8 cellular contexts compared by ENCODE assay signal in genomic region chr17:41665566-41666335, GRCh38. TPM values are rescaled to one million over a fixed set of nuclear protein-coding genes. Genes with fewer than 3 reads are reported as not detected.
DNase-seq lines count a peak whose midpoint lies in the region; ATAC-seq, FAIRE-seq and TF ChIP-seq lines count a peak whose summit lies in the region.

No MANE protein-coding gene starts in this region.

- H3K27ac ChIP-seq in kidney (ENCODE audit: low read depth in 2 of 2, low read length in 2 of 2) = peak overlapping the region; percentile 71 to 95

- H3K36me3 ChIP-seq in kidney (ENCODE audit: control insufficient read depth in 1 of 2, insufficient read depth in 2 of 2, low read length in 2 of 2) = no peaks in the 10 kb centered on the region

- TF ChIP-seq CTCF in AG04449 (IDR thresholded peaks at IDR 0.05; ENCODE audit: insufficient read depth, low read length, missing control alignments) (peak; percentile 90), kidney (IDR thresholded peaks at IDR 0.05; ENCODE audit: borderline replicate concordance, extremely low read depth, insufficient read depth) (peak; percentile 93)

- no peak for FAIRE-seq in kidney (lab: Jason Lieb, UNC)

- intact Hi-C loops in kidney (cut with DNase I) = loop anchor here (10.0 kb wide), 1 partner anchor 111 kb away; no protein-coding TSS in a partner anchor

- no peaks in the 10 kb centered on the region for H3K9me3 ChIP-seq in kidney (ENCODE audit: control insufficient read depth in 1 of 2, low read length in 2 of 2)

- H3K4me3 ChIP-seq in AG04449 (ENCODE audit: low read depth, low read length) (peak overlapping the region; percentile 55), kidney (ENCODE audit: low read length in 2 of 2) (peak overlapping the region; percentile 70 to 86)

- no peak for DNase-seq in AG04449 (ENCODE audit: low read depth, low spot score)
- DNase-seq in NCI-H2227 (lab: John Stamatoyannopoulos, UW; ENCODE audit: unreplicated experiment) = peak; percentile 93
- DNase-seq in activated CD4-positive, CD25-positive, alpha-beta regulatory T cell (lab: John Stamatoyannopoulos, UW) = peak; percentile 80 to 86 (median 82)
- peak; percentile 88 for DNase-seq in central memory CD4-positive, alpha-beta T cell
- peak; percentile 96 for DNase-seq in kidney
- DNase-seq in stimulated activated CD4-positive, alpha-beta T cell treated with anti-CD3 and anti-CD28 coated beads, Interleukin-15, amount 100 ng/mL, for 1 hour (ENCODE audit: low read depth in 1 of 2, low spot score in 1 of 2) = peak; percentile 84 to 88

- H3K9ac ChIP-seq in kidney (ENCODE audit: low read length in 2 of 2) = peak overlapping the region; percentile 83 to 96

- ATAC-seq in GM18870 (IDR thresholded peaks at IDR 0.05; ENCODE audit: unreplicated experiment) = peak; percentile 36
- peak; percentile 58 for ATAC-seq in HG03159 (IDR thresholded peaks at IDR 0.05; ENCODE audit: unreplicated experiment)

- POLR2A ChIA-PET in AG04449 (lab: Yijun Ruan, JAX) = interaction anchor here (1.1 to 2.7 kb wide), 4 partner anchors 13 to 116 kb away, joined by 3 to 9 read pairs (median 5); no protein-coding TSS in a partner anchor

- CTCF ChIA-PET in AG04449 (lab: Yijun Ruan, JAX) = interaction anchor here (0.6 to 14.2 kb wide), 73 partner anchors 8 to 1936 kb away, joined by 3 to 604 read pairs (median 4); partner anchors contain the start of genes EIF1, KRT10, KRT28 and MIEN1

- peaks cover 0 to 24% of the 10 kb centered on the region in 2 donors for H3K4me1 ChIP-seq in kidney (ENCODE audit: control insufficient read depth in 1 of 2, insufficient read depth in 1 of 2, low read depth in 1 of 2, low read length in 2 of 2)

RNA-seq across cellular contexts. Expression of gene EIF1, which starts 22.9 kb away (rescaled TPM):
- total RNA-seq in kidney = 842 TPM
- 1,166 TPM for polyA plus RNA-seq in kidney (ENCODE audit: insufficient read depth, low read depth, low replicate concordance)

RNA-seq across cellular contexts. Expression of gene KRT17, which starts 41.4 kb away (rescaled TPM):
- total RNA-seq in kidney = 11.1 TPM
- 5.5 TPM for polyA plus RNA-seq in kidney (ENCODE audit: insufficient read depth, low read depth, low replicate concordance)

RNA-seq across cellular contexts. Expression of gene GAST, which starts 46.4 kb away (rescaled TPM):
- not detected for total RNA-seq in kidney
- not detected for polyA plus RNA-seq in kidney (ENCODE audit: insufficient read depth, low read depth, low replicate concordance)

RNA-seq across cellular contexts. Expression of gene KRT16, which starts 53.2 kb away (rescaled TPM):
- total RNA-seq in kidney = 3.1 TPM
- not detected for polyA plus RNA-seq in kidney (ENCODE audit: insufficient read depth, low read depth, low replicate concordance)
